11 cellular contexts compared by ENCODE assay signal in genomic region chr6:134034478-134034877, GRCh38. TPM values are rescaled to one million over a fixed set of nuclear protein-coding genes. Genes with fewer than 3 reads are reported as not detected.
"Had no signal": no experiment of that assay in that cellular context is flagged by ENCODE, and none has a peak within 500 bp of the region (broad histone marks: within the 10 kb centered on the region; RNA-seq: fewer than 3 reads in every experiment).

No MANE protein-coding gene starts in this region.

- H3K27me3 ChIP-seq: ascending aorta, sigmoid colon, upper lobe of right lung had no signal

- H3K4me3 ChIP-seq: ascending aorta, sigmoid colon, upper lobe of right lung had no signal

- H3K36me3 ChIP-seq: ascending aorta, sigmoid colon, upper lobe of right lung had no signal

- DNase-seq: activated CD4-positive, alpha-beta T cell treated with anti-CD3 and anti-CD28 coated beads for 1 hour; activated effector memory CD4-positive, alpha-beta T cell treated with anti-CD3 and anti-CD28 coated beads, Interleukin-2, amount 50 U/mL, for 16 hours; activated T-cell treated with anti-CD3 and anti-CD28 coated beads, Interleukin-2, amount 50 U/mL, for 4 hours; effector CD8-positive, alpha-beta T cell; kidney; sigmoid colon; stimulated activated CD4-positive, alpha-beta T cell treated with anti-CD3 and anti-CD28 coated beads, Interleukin-12 subunit alpha, Interleukin-12 subunit beta, amount 100 ng/mL, for 4 hours; stimulated activated naive CD4-positive, alpha-beta T cell treated with Interleukin-2 at 50 U/mL for 16 hours; upper lobe of right lung had no signal

- H3K4me3 Mint-ChIP-seq: activated T-cell treated with anti-CD3 and anti-CD28 coated beads, Interleukin-2, amount 50 U/mL, for 4 hours had no signal

- H3K9me3 ChIP-seq: ascending aorta, sigmoid colon, upper lobe of right lung had no signal

- ATAC-seq: activated T-cell treated with anti-CD3 and anti-CD28 coated beads, Interleukin-2, amount 50 U/mL, for 4 hours; upper lobe of right lung had no signal

- H3K27ac ChIP-seq: upper lobe of right lung had no signal

- H3K4me1 ChIP-seq: upper lobe of right lung had no signal

- H3K9me3 Mint-ChIP-seq: activated T-cell treated with anti-CD3 and anti-CD28 coated beads, Interleukin-2, amount 50 U/mL, for 4 hours had no signal

RNA-seq across cellular contexts. Expression of gene SLC2A12, which starts 17.9 kb away (rescaled TPM):
- total RNA-seq: activated T-cell treated with anti-CD3 and anti-CD28 coated beads, Interleukin-2, amount 50 U/mL, for 4 hours; ascending aorta; T-helper 2 cell treated with Interferon-gamma antibody and Interleukin-4, amounts not matched to agents 100 ng/mL and 5 ng/mL, for 36 hours had no signal
